In the genomic region with DNA sequence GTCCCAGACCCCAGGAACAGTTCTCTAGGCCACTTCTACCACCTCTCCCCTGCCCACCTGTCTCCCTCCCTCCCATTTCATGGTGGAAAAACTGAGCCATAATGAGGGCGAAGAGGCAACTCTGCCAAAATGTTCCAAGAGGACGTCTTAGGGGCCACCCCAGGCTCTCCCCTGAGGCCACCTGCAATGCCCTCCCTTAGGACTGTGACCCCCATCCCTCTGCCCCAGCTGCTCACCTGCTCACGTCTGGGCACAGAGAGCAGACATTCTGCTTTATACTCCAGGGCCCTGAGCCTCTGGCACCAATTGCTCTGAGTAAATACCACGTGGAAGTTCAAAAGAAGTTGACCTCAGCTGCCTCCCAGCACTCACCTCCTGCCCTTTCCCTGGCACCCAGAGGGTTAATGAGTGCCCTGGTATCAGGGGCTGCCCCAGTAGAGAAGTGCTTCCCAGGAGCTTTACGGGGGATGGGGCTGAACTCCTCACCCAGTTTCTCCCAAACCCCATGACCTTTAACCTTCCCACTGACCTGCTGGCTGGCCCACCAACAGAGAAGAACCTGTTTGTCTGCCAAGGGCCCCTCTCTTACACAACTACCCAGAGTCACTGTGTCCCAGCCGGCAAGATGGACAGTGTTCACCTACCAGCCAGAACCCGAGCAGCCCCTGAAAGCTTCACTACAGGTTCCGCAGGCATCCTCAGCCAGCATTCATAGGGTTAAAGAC, we compare ENCODE assay signal across 26 cellular contexts. TPM values are rescaled to one million over a fixed set of nuclear protein-coding genes. Genes with fewer than 3 reads are reported as not detected.
"Had no signal": no experiment of that assay in that cellular context is flagged by ENCODE, and none has a peak within 500 bp of the region (broad histone marks: within the 10 kb centered on the region; RNA-seq: fewer than 3 reads in every experiment).

No MANE protein-coding gene starts in this region.

- H3K27ac Mint-ChIP-seq: activated CD8-positive, alpha-beta T cell treated with anti-CD3 and anti-CD28 coated beads, Interleukin-2, amount 10 ng/mL, durations not matched to agents 7 days and 5 days; activated T-cell treated with anti-CD3 and anti-CD28 coated beads, Interleukin-2, amount 50 U/mL, for 24 hours; activated T-helper 2 cell treated with anti-CD3 and anti-CD28 coated beads, Interferon-gamma antibody, Interleukin-2, Interleukin-4, amounts not matched to agents 10 μg/mL and 5 μg/mL and 100 μg/mL, durations not matched to agents 14 hours and 24 hours and 36 hours; endodermal cell; neural progenitor cell; stimulated activated naive B cell treated with anti-CD40 and anti-IgM and Interleukin-4, amounts not matched to agents 10 μg/mL and 1 μg/mL and 100 μg/mL, for 72 hours had no signal

- H3K9me3 Mint-ChIP-seq: activated CD4-positive, alpha-beta T cell treated with anti-CD3 and anti-CD28 coated beads, Interleukin-2, amount 10 ng/mL, durations not matched to agents 24 days and 14 days; activated T-cell treated with anti-CD3 and anti-CD28 coated beads, Interleukin-2, amount 50 U/mL, for 24 hours; activated T-helper 2 cell treated with anti-CD3 and anti-CD28 coated beads, Interferon-gamma antibody, Interleukin-2, Interleukin-4, amounts not matched to agents 10 μg/mL and 5 μg/mL and 100 μg/mL, durations not matched to agents 14 hours and 24 hours and 36 hours; endodermal cell; naive B cell; stimulated activated naive B cell treated with anti-CD40 and anti-IgM and Interleukin-4, amounts not matched to agents 10 μg/mL and 1 μg/mL and 100 μg/mL, for 72 hours had no signal

- DNase-seq: activated CD4-positive, alpha-beta T cell treated with anti-CD3 and anti-CD28 coated beads, Interleukin-2, amount 10 ng/mL, durations not matched to agents 24 days and 14 days; activated CD8-positive, alpha-beta T cell treated with anti-CD3 and anti-CD28 coated beads, Interleukin-2, amount 10 ng/mL, durations not matched to agents 7 days and 5 days; activated naive CD4-positive, alpha-beta T cell treated with Interleukin-2 at 50 U/mL for 16 hours; activated T-cell treated with anti-CD3 and anti-CD28 coated beads, Interleukin-2, amount 50 U/mL, for 24 hours; central memory CD4-positive, alpha-beta T cell; endodermal cell; foreskin melanocyte; glutamatergic neuron; hippocampal formation; left lung; mucosa of descending colon; naive B cell; spleen; stimulated activated CD4-positive, alpha-beta T cell treated with anti-CD3 and anti-CD28 coated beads, Interleukin-4, amount 100 ng/mL, for 4 hours; stimulated activated naive B cell treated with anti-CD40 and anti-IgM and Interleukin-4, amounts not matched to agents 10 μg/mL and 1 μg/mL and 100 μg/mL, for 72 hours had no signal

- H3K4me1 ChIP-seq: parathyroid adenoma had no signal

- H2AFZ ChIP-seq: parathyroid adenoma had no signal

- H3K9ac ChIP-seq: neural progenitor cell, parathyroid adenoma had no signal

- H3K4me2 ChIP-seq: neural progenitor cell had no signal

- ATAC-seq: activated CD8-positive, alpha-beta T cell treated with anti-CD3 and anti-CD28 coated beads, Interleukin-2, amount 10 ng/mL, durations not matched to agents 7 days and 5 days; mucosa of descending colon had no signal

- H3K36me3 ChIP-seq: brain microvascular endothelial cell, left lung, neural progenitor cell, spleen, thoracic aorta, upper lobe of left lung had no signal

- H3K27ac ChIP-seq: brain microvascular endothelial cell, left lung, neural progenitor cell, parathyroid adenoma, spleen, thoracic aorta, upper lobe of left lung had no signal

- H3K36me3 Mint-ChIP-seq: naive B cell, neural progenitor cell had no signal

- FAIRE-seq: colon had no signal

- H3K79me2 ChIP-seq: parathyroid adenoma had no signal

- H3K4me3 Mint-ChIP-seq: activated CD8-positive, alpha-beta T cell treated with anti-CD3 and anti-CD28 coated beads, Interleukin-2, amount 10 ng/mL, durations not matched to agents 7 days and 5 days; activated T-cell treated with anti-CD3 and anti-CD28 coated beads, Interleukin-2, amount 50 U/mL, for 24 hours; endodermal cell; neural progenitor cell; stimulated activated naive B cell treated with anti-CD40 and anti-IgM and Interleukin-4, amounts not matched to agents 10 μg/mL and 1 μg/mL and 100 μg/mL, for 72 hours had no signal

- H3K4me3 ChIP-seq: left lung, mucosa of descending colon, neural progenitor cell had no signal

- H3K9me3 ChIP-seq: left lung, mucosa of descending colon, spleen, thoracic aorta, upper lobe of left lung had no signal

- H3K27me3 ChIP-seq: brain microvascular endothelial cell, left lung, upper lobe of left lung had no signal

- H3K27me3 Mint-ChIP-seq: activated T-cell treated with anti-CD3 and anti-CD28 coated beads, Interleukin-2, amount 50 U/mL, for 24 hours had no signal

RNA-seq across cellular contexts. Expression of a gene that starts 0.6 kb away (rescaled TPM):
- total RNA-seq: activated CD4-positive, alpha-beta T cell treated with anti-CD3 and anti-CD28 coated beads, Interleukin-2, amount 10 ng/mL, durations not matched to agents 24 days and 14 days; activated CD8-positive, alpha-beta T cell treated with anti-CD3 and anti-CD28 coated beads, Interleukin-2, amount 10 ng/mL, durations not matched to agents 7 days and 5 days; activated T-helper 2 cell treated with anti-CD3 and anti-CD28 coated beads, Interferon-gamma antibody, Interleukin-2, Interleukin-4, amounts not matched to agents 10 μg/mL and 5 μg/mL and 100 μg/mL, durations not matched to agents 14 hours and 24 hours and 36 hours; endodermal cell; epithelial cell of proximal tubule; left lung; mucosa of descending colon; sciatic nerve; spleen; T-helper 1 cell treated with Interleukin-12 subunit alpha and Interleukin-12 subunit beta and Interleukin-4 antibody, amounts not matched to agents 30 ng/mL and 1 ng/mL, for 36 hours; thoracic aorta had no signal
- polyA plus RNA-seq: keratinocyte, spleen had no signal

RNA-seq across cellular contexts. Expression of a gene that starts 30.8 kb away (rescaled TPM):
- total RNA-seq: activated CD4-positive, alpha-beta T cell treated with anti-CD3 and anti-CD28 coated beads, Interleukin-2, amount 10 ng/mL, durations not matched to agents 24 days and 14 days; activated CD8-positive, alpha-beta T cell treated with anti-CD3 and anti-CD28 coated beads, Interleukin-2, amount 10 ng/mL, durations not matched to agents 7 days and 5 days; activated T-helper 2 cell treated with anti-CD3 and anti-CD28 coated beads, Interferon-gamma antibody, Interleukin-2, Interleukin-4, amounts not matched to agents 10 μg/mL and 5 μg/mL and 100 μg/mL, durations not matched to agents 14 hours and 24 hours and 36 hours; epithelial cell of proximal tubule; left lung; mucosa of descending colon; sciatic nerve; spleen; T-helper 1 cell treated with Interleukin-12 subunit alpha and Interleukin-12 subunit beta and Interleukin-4 antibody, amounts not matched to agents 30 ng/mL and 1 ng/mL, for 36 hours; upper lobe of left lung had no signal
- polyA plus RNA-seq: keratinocyte had no signal

RNA-seq across cellular contexts. Expression of a gene that starts 37.4 kb away (rescaled TPM):
- total RNA-seq: activated CD4-positive, alpha-beta T cell treated with anti-CD3 and anti-CD28 coated beads, Interleukin-2, amount 10 ng/mL, durations not matched to agents 24 days and 14 days; activated CD8-positive, alpha-beta T cell treated with anti-CD3 and anti-CD28 coated beads, Interleukin-2, amount 10 ng/mL, durations not matched to agents 7 days and 5 days; activated T-helper 2 cell treated with anti-CD3 and anti-CD28 coated beads, Interferon-gamma antibody, Interleukin-2, Interleukin-4, amounts not matched to agents 10 μg/mL and 5 μg/mL and 100 μg/mL, durations not matched to agents 14 hours and 24 hours and 36 hours; endodermal cell; epithelial cell of proximal tubule; left lung; sciatic nerve; spleen; T-helper 1 cell treated with Interleukin-12 subunit alpha and Interleukin-12 subunit beta and Interleukin-4 antibody, amounts not matched to agents 30 ng/mL and 1 ng/mL, for 36 hours; thoracic aorta had no signal
- polyA plus RNA-seq: keratinocyte had no signal
